In genomic region chr20:61435184-61435822, GRCh38 we compare ENCODE assay signal across 1 cellular context.
TF ChIP-seq lines count a peak whose summit lies in the region.

No MANE protein-coding gene starts in this region.

TF ChIP-seq in HEK293, 187 proteins besides CTCF, POLR2A, EP300 and RAD21 (continued from another document):
- TF ChIP-seq ZNF148 (tag by site-specific recombination; IDR thresholded peaks at IDR 0.05; ENCODE audit: borderline replicate concordance) (no peak), KLF16 (tag by site-specific recombination; IDR thresholded peaks at IDR 0.05) (no peak), SCRT1 (tag by site-specific recombination; IDR thresholded peaks at IDR 0.05; ENCODE audit: borderline replicate concordance) (no peak), ZNF521 (tag by site-specific recombination; IDR thresholded peaks at IDR 0.05) (no peak)
